Comparison of ENCODE assay signal across 15 cellular contexts in the genomic region with DNA sequence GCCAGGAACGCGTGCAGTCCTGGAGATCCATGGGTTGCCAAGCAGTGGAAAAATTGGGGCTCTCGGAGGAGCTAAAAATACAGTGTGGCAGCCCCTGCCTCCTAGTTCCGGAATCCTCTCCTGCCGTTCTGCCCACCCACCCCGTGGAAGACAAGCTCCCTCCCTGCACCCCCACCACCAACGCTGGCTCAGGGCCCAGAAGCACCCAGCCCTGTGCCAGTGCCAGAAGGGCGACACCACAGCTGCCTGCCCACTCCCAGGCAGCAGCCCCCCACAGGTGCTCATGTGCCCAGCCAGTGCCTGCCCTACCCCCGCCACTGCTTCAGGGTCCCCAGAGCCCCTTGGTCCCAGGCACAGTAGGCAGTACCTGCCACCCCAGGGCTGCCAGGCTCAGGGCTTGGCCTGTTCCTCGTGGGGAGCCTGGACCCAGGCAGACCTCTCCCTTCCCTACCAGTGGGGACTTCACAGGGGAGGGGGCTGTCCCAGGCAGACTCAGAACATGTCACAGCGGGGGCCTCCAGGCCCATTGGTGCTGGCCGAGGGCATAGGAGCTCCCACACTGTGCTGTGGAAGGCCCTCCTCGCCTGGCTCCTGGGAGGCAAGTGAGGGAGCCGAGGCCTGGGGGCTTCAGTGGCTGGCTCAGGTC. TPM values are rescaled to one million over a fixed set of nuclear protein-coding genes. Genes with fewer than 3 reads are reported as not detected.
DNase-seq lines count a peak whose midpoint lies in the region; ATAC-seq and TF ChIP-seq lines count a peak whose summit lies in the region.
"Had no signal": no experiment of that assay in that cellular context is flagged by ENCODE, and none has a peak within 500 bp of the region (broad histone marks: within the 10 kb centered on the region; RNA-seq: fewer than 3 reads in every experiment).

No MANE protein-coding gene starts in this region.

- WGBS in gastroesophageal sphincter (ENCODE audit: low coverage in 1 of 2), 2 donors: no CpG with 5 or more reads among the region's 14 CpGs
- WGBS in SK-N-SH (ENCODE audit: low lambda C conversion rate): 97% methylated on average over 6 of the region's 14 CpGs

- peaks cover 72% of the 10 kb centered on the region for H3K79me2 ChIP-seq in SK-N-SH (ENCODE audit: insufficient read depth)

- H3K9me2 ChIP-seq in SK-N-SH: no peaks in the 10 kb centered on the region

- H2AFZ ChIP-seq in SK-N-SH (ENCODE audit: low read depth): no peak overlapping the region

- no peaks in the 10 kb centered on the region for H3K9me3 Mint-ChIP-seq in T-helper 2 cell treated with Interferon-gamma antibody and Interleukin-4, amounts not matched to agents 5 μg/mL and 100 μg/mL, for 36 hours

- no peak for TF ChIP-seq POLR2A in gastroesophageal sphincter (IDR thresholded peaks at IDR 0.05)

- no peaks in the 10 kb centered on the region for H3K27me3 ChIP-seq in gastroesophageal sphincter
- no peaks in the 10 kb centered on the region for H3K27me3 ChIP-seq in SK-N-SH (ENCODE audit: insufficient read depth)
- H3K27me3 ChIP-seq: gastrocnemius medialis had no signal

- no peak for DNase-seq in T-helper 2 cell treated with Interferon-gamma antibody and Interleukin-4, amounts not matched to agents 5 μg/mL and 100 μg/mL, for 36 hours (ENCODE audit: low spot score)
- DNase-seq in T-helper 2 cell (no peak), NCI-H1694 treated with DMSO at 0.1 percent for 48 hours (lab: John Stamatoyannopoulos, UW) (peak; percentile 77), SK-N-SH (no peak)
- no peak for DNase-seq in activated CD8-positive, alpha-beta memory T cell treated with anti-CD3 and anti-CD28 coated beads for 24 hours
- DNase-seq: activated CD4-positive, alpha-beta T cell treated with anti-CD3 and anti-CD28 coated beads, Interleukin-2, amount 50 U/mL, for 48 hours; activated effector memory CD4-positive, alpha-beta T cell treated with anti-CD3 and anti-CD28 coated beads, Interleukin-2, amount 50 U/mL, for 16 hours; gastrocnemius medialis; mucosa of descending colon; SIG-M5; T1000 had no signal

- no peak for TF ChIP-seq EP300 in gastroesophageal sphincter (IDR thresholded peaks at IDR 0.05)
- no peak for TF ChIP-seq EP300 in SK-N-SH (IDR thresholded peaks at IDR 0.05; ENCODE audit: borderline replicate concordance in 1 of 2, low read depth in 1 of 2, low read length in 1 of 2)

- POLR2A ChIA-PET in SK-N-SH (lab: Yijun Ruan, JAX): no interaction called here

- CTCF ChIA-PET in SK-N-SH (lab: Yijun Ruan, JAX): interaction anchor here (0.7 to 6.3 kb wide), 4 partner anchors 12 to 26 kb away, joined by 3 to 33 read pairs (median 6); partner anchors contain the start of gene ADSS1

- H3K9ac ChIP-seq in SK-N-SH: no peak overlapping the region

- TF ChIP-seq RAD21 in SK-N-SH (IDR thresholded peaks at IDR 0.05; ENCODE audit: low read length): no peak

- peaks cover 19% of the 10 kb centered on the region for H3K36me3 Mint-ChIP-seq in T-helper 2 cell treated with Interferon-gamma antibody and Interleukin-4, amounts not matched to agents 5 μg/mL and 100 μg/mL, for 36 hours (ENCODE audit: low read depth)

- H3K4me2 ChIP-seq in SK-N-SH: no peak overlapping the region

- TF ChIP-seq CTCF in gastroesophageal sphincter (IDR thresholded peaks at IDR 0.05) (no peak), SK-N-SH (IDR thresholded peaks at IDR 0.05) (no peak)

- H3F3A ChIP-seq in SK-N-SH (replicated peaks; ENCODE audit: insufficient read depth): no peaks in the 10 kb centered on the region

- H3K4me1 Mint-ChIP-seq in T-helper 2 cell treated with Interferon-gamma antibody and Interleukin-4, amounts not matched to agents 5 μg/mL and 100 μg/mL, for 36 hours (ENCODE audit: low read depth): peaks cover 27% of the 10 kb centered on the region

- H3K4me3 ChIP-seq in gastroesophageal sphincter (no peak overlapping the region), SK-N-SH (ENCODE audit: low read depth in 2 of 2, low read length in 1 of 2) (no peak overlapping the region)
- H3K4me3 ChIP-seq: gastrocnemius medialis, mucosa of descending colon had no signal

- peaks cover 0 to 100% (median 84%) of the 10 kb centered on the region in 3 donors for H3K4me1 ChIP-seq in gastroesophageal sphincter
- peaks cover 0 to 17% of the 10 kb centered on the region in 2 experiments; a peak in 1 of 4 replicates for H3K4me1 ChIP-seq in SK-N-SH (ENCODE audit: control insufficient read depth in 1 of 2, insufficient read depth in 2 of 2, low read depth in 1 of 2, low read length in 1 of 2)

- no peak overlapping the region for H3K4me3 Mint-ChIP-seq in T-helper 2 cell treated with Interferon-gamma antibody and Interleukin-4, amounts not matched to agents 5 μg/mL and 100 μg/mL, for 36 hours

- H3K27ac Mint-ChIP-seq in T-helper 2 cell treated with Interferon-gamma antibody and Interleukin-4, amounts not matched to agents 5 μg/mL and 100 μg/mL, for 36 hours: peak overlapping the region; percentile 90
- H3K27ac Mint-ChIP-seq: progenitor cell of endocrine pancreas had no signal

- H4K20me1 ChIP-seq in SK-N-SH (ENCODE audit: insufficient read depth): peaks cover 70% of the 10 kb centered on the region

- no peak for ATAC-seq in gastroesophageal sphincter
- no peak for ATAC-seq in GM21619 (IDR thresholded peaks at IDR 0.05; ENCODE audit: unreplicated experiment)
- ATAC-seq: gastrocnemius medialis had no signal

- H3K9me3 ChIP-seq in gastroesophageal sphincter (no peaks in the 10 kb centered on the region), SK-N-SH (no peaks in the 10 kb centered on the region)
- H3K9me3 ChIP-seq: gastrocnemius medialis, mucosa of descending colon had no signal

- H3K36me3 ChIP-seq in gastroesophageal sphincter (peaks cover 0 to 19% of the 10 kb centered on the region in 2 donors), SK-N-SH (replicated peaks in 1 of 2; ENCODE audit: control insufficient read depth in 1 of 2, insufficient read depth in 2 of 2, low read length in 1 of 2) (peaks cover 3 to 18% of the 10 kb centered on the region in 2 experiments)
- H3K36me3 ChIP-seq: gastrocnemius medialis had no signal

- H3K27ac ChIP-seq in gastroesophageal sphincter (peak overlapping the region; percentile 3 to 90 (median 82)), temporal lobe (ENCODE audit: low read depth, low read length) (peak overlapping the region; percentile 99), SK-N-SH (ENCODE audit: low read depth in 2 of 2, low read length in 1 of 2) (no peak overlapping the region)

- no peaks in the 10 kb centered on the region for H3K27me3 Mint-ChIP-seq in T-helper 2 cell treated with Interferon-gamma antibody and Interleukin-4, amounts not matched to agents 5 μg/mL and 100 μg/mL, for 36 hours (ENCODE audit: low read depth)
- H3K27me3 Mint-ChIP-seq: progenitor cell of endocrine pancreas had no signal

TF ChIP-seq in SK-N-SH, 30 proteins besides CTCF, POLR2A, EP300 and RAD21:
- TF ChIP-seq, protein P1, sequence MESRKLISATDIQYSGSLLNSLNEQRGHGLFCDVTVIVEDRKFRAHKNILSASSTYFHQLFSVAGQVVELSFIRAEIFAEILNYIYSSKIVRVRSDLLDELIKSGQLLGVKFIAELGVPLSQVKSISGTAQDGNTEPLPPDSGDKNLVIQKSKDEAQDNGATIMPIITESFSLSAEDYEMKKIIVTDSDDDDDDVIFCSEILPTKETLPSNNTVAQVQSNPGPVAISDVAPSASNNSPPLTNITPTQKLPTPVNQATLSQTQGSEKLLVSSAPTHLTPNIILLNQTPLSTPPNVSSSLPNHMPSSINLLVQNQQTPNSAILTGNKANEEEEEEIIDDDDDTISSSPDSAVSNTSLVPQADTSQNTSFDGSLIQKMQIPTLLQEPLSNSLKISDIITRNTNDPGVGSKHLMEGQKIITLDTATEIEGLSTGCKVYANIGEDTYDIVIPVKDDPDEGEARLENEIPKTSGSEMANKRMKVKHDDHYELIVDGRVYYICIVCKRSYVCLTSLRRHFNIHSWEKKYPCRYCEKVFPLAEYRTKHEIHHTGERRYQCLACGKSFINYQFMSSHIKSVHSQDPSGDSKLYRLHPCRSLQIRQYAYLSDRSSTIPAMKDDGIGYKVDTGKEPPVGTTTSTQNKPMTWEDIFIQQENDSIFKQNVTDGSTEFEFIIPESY (IDR thresholded peaks at IDR 0.05; ENCODE audit: borderline replicate concordance, low read depth): no peak
- TF ChIP-seq NFIC (IDR thresholded peaks at IDR 0.05; ENCODE audit: borderline replicate concordance) (no peak), EZH2phosphoT487 (IDR thresholded peaks at IDR 0.05; ENCODE audit: borderline replicate concordance, low read depth) (no peak), GATA2 (CRISPR knock-in tag; IDR thresholded peaks at IDR 0.05) (no peak), RFX5 (IDR thresholded peaks at IDR 0.05; ENCODE audit: low read length) (no peak), TCF12 (IDR thresholded peaks at IDR 0.05) (no peak), FOSL2 (IDR thresholded peaks at IDR 0.05; ENCODE audit: borderline replicate concordance, low read depth) (no peak), SMC3 (IDR thresholded peaks at IDR 0.05; ENCODE audit: low read depth, low read length) (no peak), YY1 (IDR thresholded peaks at IDR 0.05; ENCODE audit: low read depth) (no peak), TEAD4 (IDR thresholded peaks at IDR 0.05; ENCODE audit: borderline replicate concordance, insufficient read depth) (no peak), NRF1 (IDR thresholded peaks at IDR 0.05; ENCODE audit: low read depth, low read length) (no peak)

RNA-seq across cellular contexts. Expression of gene INF2, which starts 7.4 kb away (rescaled TPM):
- total RNA-seq in gastroesophageal sphincter (100 to 1,000 TPM in 1 of 4 donors, 10 to 100 TPM in 3; 44.6 to 102 (median 64.7) TPM), temporal lobe (15.0 TPM)
- 20.1 and 32.5 TPM in 2 replicates for polyA plus RNA-seq in SK-N-SH (2012; rRNA removed)
- 15.4 and 20.2 TPM in 2 replicates for polyA plus RNA-seq in SK-N-SH (2012; cell fraction: cytosol; rRNA removed)
- polyA plus RNA-seq in SK-N-SH (2012; cell fraction: nucleus; rRNA removed): 97.9 and 115 TPM in 2 replicates

RNA-seq across cellular contexts. Expression of gene ADSS1, which starts 27.2 kb away (rescaled TPM):
- 10 to 100 TPM in 2 of 4 donors, 1 to 10 TPM in 2; 5.1 to 32.2 (median 8.8) TPM for total RNA-seq in gastroesophageal sphincter
- 2.0 TPM for total RNA-seq in temporal lobe
- polyA plus RNA-seq in SK-N-SH (2012; rRNA removed): 11.8 and 14.3 TPM in 2 replicates
- 11.0 and 11.2 TPM in 2 replicates for polyA plus RNA-seq in SK-N-SH (2012; cell fraction: cytosol; rRNA removed)
- 44.6 and 48.8 TPM in 2 replicates for polyA plus RNA-seq in SK-N-SH (2012; cell fraction: nucleus; rRNA removed)

RNA-seq across cellular contexts. Expression of gene SIVA1, which starts 56.2 kb away (rescaled TPM):
- 100 to 1,000 TPM; 188 to 513 (median 363) TPM for total RNA-seq in gastroesophageal sphincter
- 15.0 TPM for total RNA-seq in temporal lobe
- 122 and 137 TPM in 2 replicates for polyA plus RNA-seq in SK-N-SH (2012; rRNA removed)
- polyA plus RNA-seq in SK-N-SH (2012; cell fraction: cytosol; rRNA removed): 57.2 and 97.8 TPM in 2 replicates
- polyA plus RNA-seq in SK-N-SH (2012; cell fraction: nucleus; rRNA removed): 109 and 142 TPM in 2 replicates

Comparison
In these comparisons a context has a peak if more than half of its experiments do, and no peak if none do; other contexts are left out.
1. H3K27ac ChIP-seq: peak in gastroesophageal sphincter (4 of 4) and temporal lobe (single experiment); none in SK-N-SH (0 of 2).
2. RNA of gene SIVA1, which starts 56.2 kb away (total RNA-seq): 188 to 513 TPM in gastroesophageal sphincter; 15.0 TPM in temporal lobe (single experiment); every median in the first group is over 10 times any median in the second.